ENCODE assay signal across 17 cellular contexts in the genomic region with DNA sequence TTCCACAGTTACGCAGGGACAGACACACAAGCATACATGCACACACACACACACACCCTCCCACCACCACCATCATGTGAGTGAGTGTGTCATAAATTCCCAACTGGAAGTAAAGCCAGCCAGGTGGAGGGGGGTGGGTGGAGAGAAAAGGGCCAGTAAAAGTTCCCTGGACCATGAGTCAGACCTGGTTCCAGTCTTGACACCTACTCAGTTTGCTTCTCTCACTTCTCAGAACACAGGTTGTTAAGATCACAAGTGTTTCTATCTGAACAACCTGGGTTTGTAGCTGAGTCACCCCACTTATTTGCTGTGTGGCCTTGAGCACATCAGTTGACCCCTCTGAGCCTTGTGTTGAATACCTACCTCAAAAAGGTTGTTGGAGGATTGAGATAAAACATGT. TPM values are rescaled to one million over a fixed set of nuclear protein-coding genes. Genes with fewer than 3 reads are reported as not detected.
DNase-seq lines count a peak whose midpoint lies in the region; ATAC-seq, FAIRE-seq and TF ChIP-seq lines count a peak whose summit lies in the region.
"Had no signal": no experiment of that assay in that cellular context is flagged by ENCODE, and none has a peak within 500 bp of the region (broad histone marks: within the 10 kb centered on the region; RNA-seq: fewer than 3 reads in every experiment).

No MANE protein-coding gene starts in this region.

- H3K4me3 ChIP-seq in hepatocyte, result no peak overlapping the region

- no peak for ATAC-seq in HG02588 (IDR thresholded peaks at IDR 0.05; ENCODE audit: unreplicated experiment)
- ATAC-seq: sciatic nerve had no signal

- no peaks in the 10 kb centered on the region for H3K4me1 Mint-ChIP-seq in T-helper 2 cell treated with Interferon-gamma antibody and Interleukin-4, amounts not matched to agents 5 μg/mL and 100 μg/mL, for 36 hours (ENCODE audit: low read depth)
- H3K4me1 Mint-ChIP-seq: nephron progenitor cell had no signal

- no peak overlapping the region for H3K4me2 ChIP-seq in hepatocyte

- 77% methylated on average over 1 of the region's 1 CpG for WGBS in hepatocyte (ENCODE audit: low lambda C conversion rate, missing lambda C conversion rate)

- H2AFZ ChIP-seq in hepatocyte, result no peak overlapping the region

- DNase-seq in T-helper 2 cell treated with Interferon-gamma antibody and Interleukin-4, amounts not matched to agents 5 μg/mL and 100 μg/mL, for 36 hours (ENCODE audit: low spot score), result peak; percentile 42
- DNase-seq in T-helper 2 cell (no peak), AG08396 (ENCODE audit: low spot score) (peak; percentile 7), NCI-H226 (peak; percentile 51), hepatocyte (ENCODE audit: low spot score) (peak; percentile 71), HTR-8/SVneo (ENCODE audit: insufficient read length, low spot score) (no peak), posterior vena cava (ENCODE audit: low spot score) (no peak)
- DNase-seq: COR-L47, cortex of kidney, NCI-H2081 treated with DMSO at 0.1 percent for 48 hours, NCI-H82, nephron progenitor cell, SHP77, T1000 had no signal

- no peak for FAIRE-seq in HTR-8/SVneo (lab: Jason Lieb, UNC)

- H3K27ac Mint-ChIP-seq in T-helper 2 cell treated with Interferon-gamma antibody and Interleukin-4, amounts not matched to agents 5 μg/mL and 100 μg/mL, for 36 hours, result no peak overlapping the region
- H3K27ac Mint-ChIP-seq: nephron progenitor cell had no signal

- no peak for TF ChIP-seq CTCF in hepatocyte (IDR thresholded peaks at IDR 0.05; ENCODE audit: poor library complexity)

- H3K36me3 Mint-ChIP-seq in T-helper 2 cell treated with Interferon-gamma antibody and Interleukin-4, amounts not matched to agents 5 μg/mL and 100 μg/mL, for 36 hours (ENCODE audit: low read depth), result no peaks in the 10 kb centered on the region

- no peaks in the 10 kb centered on the region for H3K36me3 ChIP-seq in hepatocyte (replicated peaks; ENCODE audit: insufficient read depth, low read depth)

- H3K9me3 Mint-ChIP-seq in T-helper 2 cell treated with Interferon-gamma antibody and Interleukin-4, amounts not matched to agents 5 μg/mL and 100 μg/mL, for 36 hours, result no peaks in the 10 kb centered on the region
- H3K9me3 Mint-ChIP-seq: nephron progenitor cell had no signal

- no peaks in the 10 kb centered on the region for H3K79me2 ChIP-seq in hepatocyte

- peaks cover 85% of the 10 kb centered on the region for H3K27me3 ChIP-seq in hepatocyte

- H4K20me1 ChIP-seq in hepatocyte (ENCODE audit: insufficient read depth, poor library complexity, severe bottlenecking), result no peaks in the 10 kb centered on the region

- intact Hi-C loops in posterior vena cava (cut with DNase I), result no loop called here

- H3K27me3 Mint-ChIP-seq in T-helper 2 cell treated with Interferon-gamma antibody and Interleukin-4, amounts not matched to agents 5 μg/mL and 100 μg/mL, for 36 hours (ENCODE audit: low read depth), result peaks cover 28% of the 10 kb centered on the region

- no peaks in the 10 kb centered on the region for H3K9me3 ChIP-seq in hepatocyte (ENCODE audit: low read depth)

- no peak overlapping the region for H3K4me3 Mint-ChIP-seq in T-helper 2 cell treated with Interferon-gamma antibody and Interleukin-4, amounts not matched to agents 5 μg/mL and 100 μg/mL, for 36 hours
- H3K4me3 Mint-ChIP-seq: nephron progenitor cell had no signal

- no peaks in the 10 kb centered on the region for H3K4me1 ChIP-seq in hepatocyte (ENCODE audit: insufficient read depth)

- no peaks in the 10 kb centered on the region for H3K9me2 ChIP-seq in hepatocyte (replicated peaks; ENCODE audit: insufficient read depth)

- H3K27ac ChIP-seq in hepatocyte, result peak overlapping the region; percentile 11

RNA-seq across cellular contexts. Expression of gene EPHA10, which starts 9.6 kb away (rescaled TPM):
- 0.84 and 1.5 TPM in 2 replicates for total RNA-seq in hepatocyte
- polyA plus RNA-seq in hepatocyte, result 0.79 and 1.3 TPM in 2 replicates
- total RNA-seq in posterior vena cava, result under 1 TPM in 1 of 2 donors, not detected in 1; 0.05 TPM
- polyA plus RNA-seq: fibroblast of lung had no signal

RNA-seq across cellular contexts. Expression of gene MANEAL, which starts 38.4 kb away (rescaled TPM):
- total RNA-seq in hepatocyte, result 2.3 and 2.7 TPM in 2 replicates
- polyA plus RNA-seq in hepatocyte, result 2.3 and 3.5 TPM in 2 replicates
- 1 to 10 TPM; 1.8 to 1.9 TPM for total RNA-seq in posterior vena cava

RNA-seq across cellular contexts. Expression of gene C1orf122, which starts 52.3 kb away (rescaled TPM):
- total RNA-seq in hepatocyte (63.8 and 78.3 TPM in 2 replicates), posterior vena cava (10 to 100 TPM; 40.2 to 42.1 TPM)
- polyA plus RNA-seq in hepatocyte, result 166 and 186 TPM in 2 replicates

RNA-seq across cellular contexts. Expression of gene YRDC, which starts 52.7 kb away (rescaled TPM):
- total RNA-seq in hepatocyte (24.1 and 26.5 TPM in 2 replicates), posterior vena cava (10 to 100 TPM in 1 of 2 donors, 1 to 10 TPM in 1; 7.1 to 12.0 TPM)
- 33.8 and 37.4 TPM in 2 replicates for polyA plus RNA-seq in hepatocyte

Comparison
In these comparisons a context has a peak if more than half of its experiments do, and no peak if none do; other contexts are left out.
1. DNase-seq: peak in T-helper 2 cell treated with Interferon-gamma antibody and Interleukin-4, amounts not matched to agents 5 μg/mL and 100 μg/mL, for 36 hours (single experiment), AG08396 (single experiment), NCI-H226 (single experiment) and hepatocyte (single experiment); none in T-helper 2 cell (0 of 5), HTR-8/SVneo (single experiment) and posterior vena cava (single experiment).